16 cellular contexts compared by ENCODE assay signal in genomic region chr2:230878599-230878965, GRCh38. TPM values are rescaled to one million over a fixed set of nuclear protein-coding genes. Genes with fewer than 3 reads are reported as not detected.
DNase-seq lines count a peak whose midpoint lies in the region; TF ChIP-seq lines count a peak whose summit lies in the region.
"Had no signal": no experiment of that assay in that cellular context is flagged by ENCODE, and none has a peak within 500 bp of the region (broad histone marks: within the 10 kb centered on the region; RNA-seq: fewer than 3 reads in every experiment).

No MANE protein-coding gene starts in this region.

- peak overlapping the region in 3 of 7 donors; percentile 11 to 60 (median 28) for H3K4me3 Mint-ChIP-seq in CD8-positive, alpha-beta memory T cell
- H3K4me3 Mint-ChIP-seq: HFFc6 had no signal

- peaks cover 0 to 2% (median 0%) of the 10 kb centered on the region in 5 donors for H3K9me3 Mint-ChIP-seq in CD8-positive, alpha-beta memory T cell
- H3K9me3 Mint-ChIP-seq: HFFc6 had no signal

- peak overlapping the region; percentile 36 for H3K9ac ChIP-seq in NT2/D1 (ENCODE audit: insufficient read length, low read depth)
- H3K9ac ChIP-seq in neuronal stem cell (ENCODE audit: low read depth, low read length, poor library complexity), result peak overlapping the region; percentile 44

- H3K23ac ChIP-seq in neuronal stem cell (ENCODE audit: low read depth, low read length, poor library complexity), result no peak overlapping the region

- no peaks in the 10 kb centered on the region for H3K27me3 ChIP-seq in CD8-positive, alpha-beta memory T cell (ENCODE audit: insufficient read depth, low read length, poor library complexity, severe bottlenecking)
- no peaks in the 10 kb centered on the region for H3K27me3 ChIP-seq in NT2/D1 (ENCODE audit: insufficient read depth, insufficient read length)
- H3K27me3 ChIP-seq in neuronal stem cell (ENCODE audit: control insufficient read depth in 3 of 3, insufficient read depth in 3 of 3, low read depth in 1 of 3, low read length in 3 of 3), result no peaks in the 10 kb centered on the region
- H3K27me3 ChIP-seq in vagina, result no peaks in the 10 kb centered on the region
- no peaks in the 10 kb centered on the region for H3K27me3 ChIP-seq in effector memory CD4-positive, alpha-beta T cell (replicated peaks; ENCODE audit: control insufficient read depth, insufficient read depth, low read length, poor library complexity, severe bottlenecking)

- H3K4ac ChIP-seq in neuronal stem cell (ENCODE audit: low read length), result no peak overlapping the region

- H3K79me1 ChIP-seq in neuronal stem cell (ENCODE audit: low read depth, low read length), result peaks cover 6% of the 10 kb centered on the region

- CTCF ChIA-PET in CD8-positive, alpha-beta memory T cell (lab: Charles Lee), result interaction anchor here (0.8 to 5.1 kb wide), 9 partner anchors 13 to 174 kb away, joined by 3 to 44 read pairs (median 4); partner anchors contain the start of genes GPR55 and ITM2C

- no peak overlapping the region for H4K8ac ChIP-seq in neuronal stem cell (ENCODE audit: low read depth, low read length)

- no peak overlapping the region for H2BK12ac ChIP-seq in neuronal stem cell (ENCODE audit: low read length)

- no CpG with 5 or more reads among the region's 7 CpGs for WGBS in neuronal stem cell (ENCODE audit: extremely low coverage in 2 of 2, insufficient read length in 2 of 2, insufficient replicate concordance in 1 of 2), 2 donors

- DNase-seq in CD8-positive, alpha-beta memory T cell, result no peak
- DNase-seq in NT2/D1 (ENCODE audit: low read depth, low spot score) (no peak), neuronal stem cell (ENCODE audit: low spot score) (no peak), vagina (ENCODE audit: extremely low spot score in 2 of 2) (no peak), DMS153 (lab: John Stamatoyannopoulos, UW) (no peak)
- no peak for DNase-seq in activated T-cell treated with anti-CD3 and anti-CD28 coated beads, Interleukin-2, amount 50 U/mL, for 1 hour
- DNase-seq in effector memory CD4-positive, alpha-beta T cell, result no peak
- DNase-seq: dermis blood vessel endothelial cell; HFFc6; midbrain; NCI-H2227 treated with DMSO at 0.1 percent for 48 hours; RPMI8226; stimulated activated CD4-positive, alpha-beta T cell treated with anti-CD3 and anti-CD28 coated beads, Interleukin-2, amount 100 ng/mL, for 24 hours had no signal

- no peak overlapping the region for H2AK5ac ChIP-seq in neuronal stem cell (ENCODE audit: low read depth, low read length)

- peaks cover 21% of the 10 kb centered on the region for H3K4me1 ChIP-seq in CD8-positive, alpha-beta memory T cell (ENCODE audit: insufficient read depth, low read length)
- H3K4me1 ChIP-seq in NT2/D1 (ENCODE audit: insufficient read depth, insufficient read length) (peaks cover 20% of the 10 kb centered on the region), neuronal stem cell (ENCODE audit: control insufficient read depth in 2 of 2, insufficient read depth in 1 of 2, low read depth in 1 of 2, low read length in 2 of 2) (peaks cover 0 to 10% of the 10 kb centered on the region in 2 donors), vagina (no peaks in the 10 kb centered on the region)
- H3K4me1 ChIP-seq in effector memory CD4-positive, alpha-beta T cell (ENCODE audit: control insufficient read depth, insufficient read depth, low read length, poor library complexity, severe bottlenecking), result peaks cover 4% of the 10 kb centered on the region
- H3K4me1 ChIP-seq: prostate gland had no signal

- H3K4me3 ChIP-seq in CD8-positive, alpha-beta memory T cell (ENCODE audit: low read length), result no peak overlapping the region
- H3K4me3 ChIP-seq in NT2/D1 (ENCODE audit: insufficient read length, low read depth), result no peak overlapping the region
- no peak overlapping the region for H3K4me3 ChIP-seq in neuronal stem cell (ENCODE audit: low read length in 2 of 2)
- H3K4me3 ChIP-seq in vagina, result no peak overlapping the region
- H3K4me3 ChIP-seq in effector memory CD4-positive, alpha-beta T cell (ENCODE audit: insufficient read depth, low read depth, low read length, poor library complexity, severe bottlenecking), result no peak overlapping the region
- H3K4me3 ChIP-seq: prostate gland had no signal

- no peak overlapping the region for H2BK120ac ChIP-seq in neuronal stem cell (ENCODE audit: low read depth, low read length)

- H2BK5ac ChIP-seq in neuronal stem cell (ENCODE audit: low read length), result no peak overlapping the region

- peaks cover 34 to 59% (median 35%) of the 10 kb centered on the region in 3 donors for H3K4me1 Mint-ChIP-seq in CD8-positive, alpha-beta memory T cell

- no peak overlapping the region for H3K14ac ChIP-seq in neuronal stem cell (ENCODE audit: low read length)

- H3K27ac ChIP-seq in CD8-positive, alpha-beta memory T cell (ENCODE audit: low read depth, low read length), result no peak overlapping the region
- H3K27ac ChIP-seq in cingulate gyrus (ENCODE audit: low read depth, low read length), result peak overlapping the region; percentile 6
- no peak overlapping the region for H3K27ac ChIP-seq in neuronal stem cell (replicated peaks; ENCODE audit: low read length)
- no peak overlapping the region for H3K27ac ChIP-seq in vagina
- no peak overlapping the region for H3K27ac ChIP-seq in effector memory CD4-positive, alpha-beta T cell (ENCODE audit: insufficient read depth, low read length, poor library complexity, severe bottlenecking)
- H3K27ac ChIP-seq: prostate gland had no signal

- peak overlapping the region; percentile 27 for H3K18ac ChIP-seq in neuronal stem cell (ENCODE audit: low read length)

- H3K27ac Mint-ChIP-seq in CD8-positive, alpha-beta memory T cell, result peak overlapping the region in 5 of 8 donors; percentile 69 to 94 (median 83)
- H3K27ac Mint-ChIP-seq: HFFc6 had no signal

- H4K91ac ChIP-seq in neuronal stem cell (ENCODE audit: low read depth, low read length, poor library complexity), result no peak overlapping the region

- peaks cover 0 to 30% (median 2%) of the 10 kb centered on the region in 3 donors for H3K36me3 Mint-ChIP-seq in CD8-positive, alpha-beta memory T cell

- intact Hi-C loops in vagina (cut with DNase I), result no loop called here

- no peak overlapping the region for H2AFZ ChIP-seq in neuronal stem cell (ENCODE audit: low read length)

- POLR2A ChIA-PET in CD8-positive, alpha-beta memory T cell (lab: Charles Lee), result interaction anchor here (0.6 to 2.1 kb wide), 4 partner anchors 12 to 23 kb away, joined by 3 to 20 read pairs (median 4); partner anchors contain the start of gene ITM2C

- no peaks in the 10 kb centered on the region for H3K36me3 ChIP-seq in CD8-positive, alpha-beta memory T cell (ENCODE audit: insufficient read depth, low read length)
- H3K36me3 ChIP-seq in NT2/D1 (ENCODE audit: insufficient read depth, insufficient read length, low read length) (peaks cover 67% of the 10 kb centered on the region), neuronal stem cell (replicated peaks in 1 of 2; ENCODE audit: control insufficient read depth in 2 of 2, insufficient read depth in 2 of 2, low read length in 2 of 2) (peaks cover 42 to 66% of the 10 kb centered on the region in 2 donors), vagina (peaks cover 0 to 17% of the 10 kb centered on the region in 2 donors)
- peaks cover 14% of the 10 kb centered on the region for H3K36me3 ChIP-seq in effector memory CD4-positive, alpha-beta T cell (ENCODE audit: control insufficient read depth, insufficient read depth, low read length)

- H2BK15ac ChIP-seq in neuronal stem cell (ENCODE audit: low read length), result no peak overlapping the region

- peaks cover 0 to 5% of the 10 kb centered on the region in 2 donors for H3K27me3 Mint-ChIP-seq in CD8-positive, alpha-beta memory T cell

- TF ChIP-seq POLR2A in vagina (IDR thresholded peaks at IDR 0.05), result no peak

- H3K9me3 ChIP-seq in CD8-positive, alpha-beta memory T cell (ENCODE audit: low read length), result no peaks in the 10 kb centered on the region
- no peaks in the 10 kb centered on the region for H3K9me3 ChIP-seq in NT2/D1 (ENCODE audit: insufficient read depth, low read length)
- H3K9me3 ChIP-seq in neuronal stem cell (replicated peaks in 1 of 2; ENCODE audit: control insufficient read depth in 2 of 2, insufficient read depth in 1 of 2, low read depth in 1 of 2, low read length in 2 of 2), result no peaks in the 10 kb centered on the region
- H3K9me3 ChIP-seq in vagina, result no peaks in the 10 kb centered on the region
- no peaks in the 10 kb centered on the region for H3K9me3 ChIP-seq in effector memory CD4-positive, alpha-beta T cell (ENCODE audit: control insufficient read depth, low read length)
- H3K9me3 ChIP-seq: prostate gland had no signal

- no peak for TF ChIP-seq CTCF in vagina (IDR thresholded peaks at IDR 0.05)

- no peak overlapping the region for H3K4me2 ChIP-seq in neuronal stem cell (ENCODE audit: insufficient read depth, low read length, poor library complexity, severe bottlenecking)

RNA-seq across cellular contexts. Expression of gene ITM2C, which starts 13.8 kb away (rescaled TPM):
- 10 to 100 TPM; 56.1 to 58.6 TPM for total RNA-seq in CD8-positive, alpha-beta memory T cell
- polyA plus RNA-seq in CD8-positive, alpha-beta memory T cell, result 50.1 TPM
- polyA plus RNA-seq in neuronal stem cell (2013, experiment 1 of 2), result 167 TPM
- polyA plus RNA-seq in neuronal stem cell (2013, experiment 2 of 2), result 168 TPM
- 86.2 TPM for total RNA-seq in vagina

RNA-seq across cellular contexts. Expression of gene GPR55, which starts 46.5 kb away (rescaled TPM):
- total RNA-seq in CD8-positive, alpha-beta memory T cell, result 10 to 100 TPM; 11.1 to 11.6 TPM
- polyA plus RNA-seq in CD8-positive, alpha-beta memory T cell, result 3.5 TPM
- polyA plus RNA-seq in neuronal stem cell (2013, experiment 1 of 2), result not detected
- polyA plus RNA-seq in neuronal stem cell (2013, experiment 2 of 2), result not detected
- 2.7 TPM for total RNA-seq in vagina
- total RNA-seq: dermis blood vessel endothelial cell, HFFc6 had no signal
- polyA plus RNA-seq: BJ had no signal
